ENCODE assay signal across 16 cellular contexts in the genomic region with DNA sequence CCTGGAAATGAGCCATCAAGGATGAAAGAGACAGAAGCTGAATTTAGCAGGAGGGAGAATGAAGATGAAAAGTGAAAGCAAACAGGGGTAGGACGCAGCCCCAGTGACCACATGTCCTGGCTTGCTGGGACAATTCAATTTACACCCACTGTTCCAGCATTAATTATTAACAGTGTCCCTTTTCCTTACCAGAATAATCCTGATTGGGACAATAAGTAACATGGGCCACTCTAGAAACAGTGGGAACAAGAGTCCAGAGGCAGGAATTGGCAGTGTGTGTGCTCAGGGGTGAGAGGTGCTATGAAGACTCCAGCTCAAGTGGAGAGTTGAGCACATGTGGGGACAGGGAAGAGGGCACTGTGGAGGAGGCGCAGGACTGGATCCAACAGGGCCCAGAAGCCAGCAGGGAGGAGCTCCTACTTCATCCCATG.
DNase-seq lines count a peak whose midpoint lies in the region; ATAC-seq, FAIRE-seq and TF ChIP-seq lines count a peak whose summit lies in the region.
"Had no signal": no experiment of that assay in that cellular context is flagged by ENCODE, and none has a peak within 500 bp of the region (broad histone marks: within the 10 kb centered on the region; RNA-seq: fewer than 3 reads in every experiment).

No MANE protein-coding gene starts in this region.

- H3K4ac ChIP-seq in trophoblast cell (ENCODE audit: low read depth, low read length), result no peak overlapping the region

- ATAC-seq in pancreas (peak in 3 of 4 donors; percentile 29 to 67 (median 58)), HG03378 (IDR thresholded peaks at IDR 0.05; ENCODE audit: unreplicated experiment) (no peak)
- ATAC-seq: activated CD4-positive, CD25-positive, alpha-beta regulatory T cell treated with anti-CD3 and anti-CD28 coated beads, Interleukin-2, amount 50 U/mL, for 24 hours; stimulated activated effector memory CD8-positive, alpha-beta T cell treated with anti-CD3 and anti-CD28 coated beads, Interleukin-12 subunit alpha, Interleukin-12 subunit beta, amount 100 ng/mL, for 72 hours had no signal

- H3K36me3 ChIP-seq in MM.1S (replicated peaks; ENCODE audit: insufficient read depth, low read length) (no peaks in the 10 kb centered on the region), hepatocyte (replicated peaks; ENCODE audit: insufficient read depth, low read depth) (no peaks in the 10 kb centered on the region), pancreas (no peaks in the 10 kb centered on the region), trophoblast cell (ENCODE audit: control insufficient read depth in 1 of 2, insufficient read depth in 2 of 2, low read length in 2 of 2) (no peaks in the 10 kb centered on the region)
- H3K36me3 ChIP-seq: neutrophil, vagina had no signal

- intact Hi-C loops in pancreas (cut with DNase I), result no loop called here

- H2AFZ ChIP-seq in MM.1S (ENCODE audit: low read length), result peak overlapping the region; percentile 33; the same call in 1 of the 2 replicates
- H2AFZ ChIP-seq in hepatocyte, result no peak overlapping the region
- H2AFZ ChIP-seq in trophoblast cell (ENCODE audit: insufficient read depth, low read length, poor library complexity), result no peak overlapping the region

- no peaks in the 10 kb centered on the region for H3F3A ChIP-seq in MM.1S (ENCODE audit: insufficient read depth, low read length)

- no peak overlapping the region for H3K23ac ChIP-seq in trophoblast cell (ENCODE audit: low read length)

- no peak overlapping the region for H2AK5ac ChIP-seq in trophoblast cell (ENCODE audit: low read length)

- H4K8ac ChIP-seq in trophoblast cell (ENCODE audit: low read depth, low read length), result no peak overlapping the region

- H3K79me2 ChIP-seq in MM.1S (ENCODE audit: low read length) (no peaks in the 10 kb centered on the region), hepatocyte (no peaks in the 10 kb centered on the region), trophoblast cell (ENCODE audit: control insufficient read depth, insufficient read depth, low read length, poor library complexity) (no peaks in the 10 kb centered on the region)

- no peak overlapping the region for H3K4me3 ChIP-seq in GM12865 (ENCODE audit: low read depth, low read length)
- H3K4me3 ChIP-seq in MM.1S (ENCODE audit: low read length), result no peak overlapping the region
- no peak overlapping the region for H3K4me3 ChIP-seq in hepatocyte
- H3K4me3 ChIP-seq in pancreas, result no peak overlapping the region
- H3K4me3 ChIP-seq in trophoblast cell (ENCODE audit: low read depth, low read length), result no peak overlapping the region
- H3K4me3 ChIP-seq: vagina had no signal

- no peak overlapping the region for H3K14ac ChIP-seq in trophoblast cell (ENCODE audit: low read length)

- TF ChIP-seq CTCF in GM12865 (IDR thresholded peaks at IDR 0.05; ENCODE audit: insufficient read depth, low read depth, low read length, missing control alignments) (no peak), MM.1S (IDR thresholded peaks at IDR 0.05; ENCODE audit: low read length) (no peak), hepatocyte (IDR thresholded peaks at IDR 0.05; ENCODE audit: poor library complexity) (no peak), pancreas (IDR thresholded peaks at IDR 0.05) (no peak)

- WGBS in hepatocyte (ENCODE audit: low lambda C conversion rate, missing lambda C conversion rate), result 79% methylated on average over 2 of the region's 2 CpGs
- whole genome bisulfite sequencing in pancreas, 2 donors, result 67 to 74% methylated on average over 2 of the region's 2 CpGs
- WGBS in trophoblast cell (ENCODE audit: extremely low coverage, insufficient coverage, insufficient read length), result no CpG with 5 or more reads among the region's 2 CpGs

- H3K18ac ChIP-seq in trophoblast cell (ENCODE audit: low read length), result no peak overlapping the region

- H3K27ac ChIP-seq in MM.1S (ENCODE audit: low read length), result no peak overlapping the region
- H3K27ac ChIP-seq in hepatocyte, result peak overlapping the region; percentile 15
- peak overlapping the region in 3 of 4 donors; percentile 4 to 68 (median 61) for H3K27ac ChIP-seq in pancreas
- no peak overlapping the region for H3K27ac ChIP-seq in trophoblast cell (ENCODE audit: low read depth, low read length)
- H3K27ac ChIP-seq: HL-60, neutrophil, vagina had no signal

- H3K4me1 ChIP-seq in MM.1S (ENCODE audit: low read length), result peaks cover 26% of the 10 kb centered on the region
- H3K4me1 ChIP-seq in hepatocyte (ENCODE audit: insufficient read depth), result no peaks in the 10 kb centered on the region
- H3K4me1 ChIP-seq in pancreas, result peaks cover 0 to 16% (median 6%) of the 10 kb centered on the region in 3 donors
- no peaks in the 10 kb centered on the region for H3K4me1 ChIP-seq in trophoblast cell (ENCODE audit: control insufficient read depth in 1 of 2, insufficient read depth in 2 of 2, low read length in 2 of 2)
- H3K4me1 ChIP-seq: vagina had no signal

- H3K9me3 ChIP-seq in MM.1S (replicated peaks; ENCODE audit: insufficient read depth, low read length), result no peaks in the 10 kb centered on the region
- H3K9me3 ChIP-seq in hepatocyte (ENCODE audit: low read depth), result no peaks in the 10 kb centered on the region
- no peaks in the 10 kb centered on the region for H3K9me3 ChIP-seq in pancreas
- H3K9me3 ChIP-seq in trophoblast cell (ENCODE audit: insufficient read depth, low read depth, low read length), result peaks cover 4% of the 10 kb centered on the region
- H3K9me3 ChIP-seq: neutrophil, vagina had no signal

- H3K27me3 ChIP-seq in MM.1S (replicated peaks; ENCODE audit: insufficient read depth, low read length), result no peaks in the 10 kb centered on the region
- peaks cover 3% of the 10 kb centered on the region for H3K27me3 ChIP-seq in hepatocyte
- H3K27me3 ChIP-seq in pancreas, result no peaks in the 10 kb centered on the region
- no peaks in the 10 kb centered on the region for H3K27me3 ChIP-seq in trophoblast cell (ENCODE audit: insufficient read depth, low read length)
- H3K27me3 ChIP-seq: vagina had no signal

- no peak overlapping the region for H4K91ac ChIP-seq in trophoblast cell (ENCODE audit: low read depth, low read length)

- no peaks in the 10 kb centered on the region for H4K20me1 ChIP-seq in MM.1S (ENCODE audit: insufficient read depth, low read length)
- no peaks in the 10 kb centered on the region for H4K20me1 ChIP-seq in hepatocyte (ENCODE audit: insufficient read depth, poor library complexity, severe bottlenecking)

- no peak overlapping the region for H4K12ac ChIP-seq in trophoblast cell (ENCODE audit: low read depth, low read length)

- no peaks in the 10 kb centered on the region for H3K9me2 ChIP-seq in MM.1S (replicated peaks; ENCODE audit: insufficient read depth, low read length)
- no peaks in the 10 kb centered on the region for H3K9me2 ChIP-seq in hepatocyte (replicated peaks; ENCODE audit: insufficient read depth)

- H2BK5ac ChIP-seq in trophoblast cell (ENCODE audit: low read depth, low read length, poor library complexity), result no peak overlapping the region

- H3K79me1 ChIP-seq in trophoblast cell (ENCODE audit: low read length), result no peaks in the 10 kb centered on the region

- H3K4me2 ChIP-seq in MM.1S (ENCODE audit: low read depth, low read length) (peak overlapping the region; percentile 3; the same call in 1 of the 2 replicates), hepatocyte (peak overlapping the region; percentile 42), trophoblast cell (ENCODE audit: low read length) (no peak overlapping the region)

- no peak for FAIRE-seq in pancreas (lab: Jason Lieb, UNC)

- no peak overlapping the region for H2BK12ac ChIP-seq in trophoblast cell (ENCODE audit: low read length)

- no peak overlapping the region for H2BK120ac ChIP-seq in trophoblast cell (ENCODE audit: insufficient read depth, low read length, poor library complexity)

- H3K9ac ChIP-seq in MM.1S (ENCODE audit: low read length) (no peak overlapping the region), trophoblast cell (ENCODE audit: low read length) (no peak overlapping the region)

- DNase-seq in GM12865 (ENCODE audit: low read depth), result peak; percentile 11
- peak; percentile 8 for DNase-seq in MM.1S
- DNase-seq in hepatocyte (ENCODE audit: low spot score), result peak; percentile 25
- DNase-seq in pancreas, result no peak
- DNase-seq in HUDEP-2 (lab: John Stamatoyannopoulos, UW; ENCODE audit: unreplicated experiment in 76 of 76), result no peak
- DNase-seq in trophoblast cell, result no peak
- DNase-seq: activated naive CD4-positive, alpha-beta T cell treated with Interleukin-2 at 50 U/mL for 16 hours; dermis blood vessel endothelial cell; NCI-H146; T-helper 2 cell had no signal

Comparison
In these comparisons a context has a peak if more than half of its experiments do, and no peak if none do; other contexts are left out.
1. DNase-seq: peak in GM12865 (single experiment), MM.1S (single experiment) and hepatocyte (single experiment); none in pancreas (0 of 6), HUDEP-2 (0 of 76) and trophoblast cell (0 of 2).
2. H3K27ac ChIP-seq: peak in hepatocyte (single experiment) and pancreas (3 of 4); none in MM.1S (single experiment) and trophoblast cell (single experiment).